1 cellular context compared by ENCODE assay signal in the genomic region with DNA sequence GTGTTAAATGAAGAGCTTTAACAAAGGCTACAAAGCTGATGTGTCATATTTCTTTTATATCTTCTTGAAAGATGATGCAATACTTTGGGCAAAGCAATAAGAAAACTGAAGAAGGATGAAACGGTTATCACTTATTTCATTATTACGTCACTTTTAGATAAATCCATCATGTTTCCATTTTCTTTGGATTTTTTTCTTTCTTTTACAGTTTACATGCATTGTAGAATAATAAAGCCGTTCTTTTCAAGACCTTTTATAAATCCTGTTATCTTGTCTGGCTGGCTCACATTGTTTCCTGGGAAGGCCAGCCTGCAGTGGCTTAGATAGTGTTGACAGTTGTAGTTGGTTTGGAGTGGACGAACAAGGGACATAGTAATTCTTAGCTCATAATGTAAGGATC.
TF ChIP-seq lines count a peak whose summit lies in the region.

No MANE protein-coding gene starts in this region.

TF ChIP-seq in K562, 482 proteins besides CTCF, POLR2A, EP300 and RAD21 (continued from another document and continues in another):
- TF ChIP-seq, protein P1, sequence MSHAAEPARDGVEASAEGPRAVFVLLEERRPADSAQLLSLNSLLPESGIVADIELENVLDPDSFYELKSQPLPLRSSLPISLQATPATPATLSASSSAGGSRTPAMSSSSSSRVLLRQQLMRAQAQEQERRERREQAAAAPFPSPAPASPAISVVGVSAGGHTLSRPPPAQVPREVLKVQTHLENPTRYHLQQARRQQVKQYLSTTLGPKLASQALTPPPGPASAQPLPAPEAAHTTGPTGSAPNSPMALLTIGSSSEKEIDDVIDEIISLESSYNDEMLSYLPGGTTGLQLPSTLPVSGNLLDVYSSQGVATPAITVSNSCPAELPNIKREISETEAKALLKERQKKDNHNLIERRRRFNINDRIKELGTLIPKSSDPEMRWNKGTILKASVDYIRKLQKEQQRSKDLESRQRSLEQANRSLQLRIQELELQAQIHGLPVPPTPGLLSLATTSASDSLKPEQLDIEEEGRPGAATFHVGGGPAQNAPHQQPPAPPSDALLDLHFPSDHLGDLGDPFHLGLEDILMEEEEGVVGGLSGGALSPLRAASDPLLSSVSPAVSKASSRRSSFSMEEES (CRISPR knock-in tag; IDR thresholded peaks at IDR 0.05) = no peak
- TF ChIP-seq MEF2D (tag; conservative IDR thresholded peaks at IDR 0.05; ENCODE audit: low read depth) = no peak
- no peak for TF ChIP-seq RERE (CRISPR knock-in tag; IDR thresholded peaks at IDR 0.05; ENCODE audit: borderline replicate concordance)
- TF ChIP-seq NFIC (IDR thresholded peaks at IDR 0.05) = 0 out of 2 replicates have a peak, but pooled peaks have one; percentile 41
- TF ChIP-seq ZSCAN32 (CRISPR knock-in tag; IDR thresholded peaks at IDR 0.05) = peak; percentile 96
- TF ChIP-seq CXXC5 (CRISPR knock-in tag; IDR thresholded peaks at IDR 0.05) = no peak
- TF ChIP-seq CC2D1A (IDR thresholded peaks at IDR 0.05) = no peak
- TF ChIP-seq, protein P2, sequence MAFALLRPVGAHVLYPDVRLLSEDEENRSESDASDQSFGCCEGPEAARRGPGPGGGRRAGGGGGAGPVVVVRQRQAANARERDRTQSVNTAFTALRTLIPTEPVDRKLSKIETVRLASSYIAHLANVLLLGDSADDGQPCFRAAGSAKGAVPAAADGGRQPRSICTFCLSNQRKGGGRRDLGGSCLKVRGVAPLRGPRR (CRISPR knock-in tag; IDR thresholded peaks at IDR 0.05) = no peak
- no peak for TF ChIP-seq ZFP30 (CRISPR knock-in tag; IDR thresholded peaks at IDR 0.05; ENCODE audit: borderline replicate concordance)
- no peak for TF ChIP-seq MCM5 (IDR thresholded peaks at IDR 0.05; ENCODE audit: low read depth)
- TF ChIP-seq PRDM10 (IDR thresholded peaks at IDR 0.05; ENCODE audit: partially characterized antibody) = no peak
- no peak for TF ChIP-seq EZH2 (IDR thresholded peaks at IDR 0.05; ENCODE audit: borderline replicate concordance, low read depth, low read length)
- TF ChIP-seq ZBED1 (IDR thresholded peaks at IDR 0.05) = no peak
- TF ChIP-seq ZNF707 (CRISPR knock-in tag; conservative IDR thresholded peaks at IDR 0.05) = no peak
- TF ChIP-seq BMI1 (IDR thresholded peaks at IDR 0.05; ENCODE audit: low read length) = no peak
- no peak for TF ChIP-seq ZNF134 (CRISPR knock-in tag; conservative IDR thresholded peaks at IDR 0.05)
- TF ChIP-seq, protein P3, sequence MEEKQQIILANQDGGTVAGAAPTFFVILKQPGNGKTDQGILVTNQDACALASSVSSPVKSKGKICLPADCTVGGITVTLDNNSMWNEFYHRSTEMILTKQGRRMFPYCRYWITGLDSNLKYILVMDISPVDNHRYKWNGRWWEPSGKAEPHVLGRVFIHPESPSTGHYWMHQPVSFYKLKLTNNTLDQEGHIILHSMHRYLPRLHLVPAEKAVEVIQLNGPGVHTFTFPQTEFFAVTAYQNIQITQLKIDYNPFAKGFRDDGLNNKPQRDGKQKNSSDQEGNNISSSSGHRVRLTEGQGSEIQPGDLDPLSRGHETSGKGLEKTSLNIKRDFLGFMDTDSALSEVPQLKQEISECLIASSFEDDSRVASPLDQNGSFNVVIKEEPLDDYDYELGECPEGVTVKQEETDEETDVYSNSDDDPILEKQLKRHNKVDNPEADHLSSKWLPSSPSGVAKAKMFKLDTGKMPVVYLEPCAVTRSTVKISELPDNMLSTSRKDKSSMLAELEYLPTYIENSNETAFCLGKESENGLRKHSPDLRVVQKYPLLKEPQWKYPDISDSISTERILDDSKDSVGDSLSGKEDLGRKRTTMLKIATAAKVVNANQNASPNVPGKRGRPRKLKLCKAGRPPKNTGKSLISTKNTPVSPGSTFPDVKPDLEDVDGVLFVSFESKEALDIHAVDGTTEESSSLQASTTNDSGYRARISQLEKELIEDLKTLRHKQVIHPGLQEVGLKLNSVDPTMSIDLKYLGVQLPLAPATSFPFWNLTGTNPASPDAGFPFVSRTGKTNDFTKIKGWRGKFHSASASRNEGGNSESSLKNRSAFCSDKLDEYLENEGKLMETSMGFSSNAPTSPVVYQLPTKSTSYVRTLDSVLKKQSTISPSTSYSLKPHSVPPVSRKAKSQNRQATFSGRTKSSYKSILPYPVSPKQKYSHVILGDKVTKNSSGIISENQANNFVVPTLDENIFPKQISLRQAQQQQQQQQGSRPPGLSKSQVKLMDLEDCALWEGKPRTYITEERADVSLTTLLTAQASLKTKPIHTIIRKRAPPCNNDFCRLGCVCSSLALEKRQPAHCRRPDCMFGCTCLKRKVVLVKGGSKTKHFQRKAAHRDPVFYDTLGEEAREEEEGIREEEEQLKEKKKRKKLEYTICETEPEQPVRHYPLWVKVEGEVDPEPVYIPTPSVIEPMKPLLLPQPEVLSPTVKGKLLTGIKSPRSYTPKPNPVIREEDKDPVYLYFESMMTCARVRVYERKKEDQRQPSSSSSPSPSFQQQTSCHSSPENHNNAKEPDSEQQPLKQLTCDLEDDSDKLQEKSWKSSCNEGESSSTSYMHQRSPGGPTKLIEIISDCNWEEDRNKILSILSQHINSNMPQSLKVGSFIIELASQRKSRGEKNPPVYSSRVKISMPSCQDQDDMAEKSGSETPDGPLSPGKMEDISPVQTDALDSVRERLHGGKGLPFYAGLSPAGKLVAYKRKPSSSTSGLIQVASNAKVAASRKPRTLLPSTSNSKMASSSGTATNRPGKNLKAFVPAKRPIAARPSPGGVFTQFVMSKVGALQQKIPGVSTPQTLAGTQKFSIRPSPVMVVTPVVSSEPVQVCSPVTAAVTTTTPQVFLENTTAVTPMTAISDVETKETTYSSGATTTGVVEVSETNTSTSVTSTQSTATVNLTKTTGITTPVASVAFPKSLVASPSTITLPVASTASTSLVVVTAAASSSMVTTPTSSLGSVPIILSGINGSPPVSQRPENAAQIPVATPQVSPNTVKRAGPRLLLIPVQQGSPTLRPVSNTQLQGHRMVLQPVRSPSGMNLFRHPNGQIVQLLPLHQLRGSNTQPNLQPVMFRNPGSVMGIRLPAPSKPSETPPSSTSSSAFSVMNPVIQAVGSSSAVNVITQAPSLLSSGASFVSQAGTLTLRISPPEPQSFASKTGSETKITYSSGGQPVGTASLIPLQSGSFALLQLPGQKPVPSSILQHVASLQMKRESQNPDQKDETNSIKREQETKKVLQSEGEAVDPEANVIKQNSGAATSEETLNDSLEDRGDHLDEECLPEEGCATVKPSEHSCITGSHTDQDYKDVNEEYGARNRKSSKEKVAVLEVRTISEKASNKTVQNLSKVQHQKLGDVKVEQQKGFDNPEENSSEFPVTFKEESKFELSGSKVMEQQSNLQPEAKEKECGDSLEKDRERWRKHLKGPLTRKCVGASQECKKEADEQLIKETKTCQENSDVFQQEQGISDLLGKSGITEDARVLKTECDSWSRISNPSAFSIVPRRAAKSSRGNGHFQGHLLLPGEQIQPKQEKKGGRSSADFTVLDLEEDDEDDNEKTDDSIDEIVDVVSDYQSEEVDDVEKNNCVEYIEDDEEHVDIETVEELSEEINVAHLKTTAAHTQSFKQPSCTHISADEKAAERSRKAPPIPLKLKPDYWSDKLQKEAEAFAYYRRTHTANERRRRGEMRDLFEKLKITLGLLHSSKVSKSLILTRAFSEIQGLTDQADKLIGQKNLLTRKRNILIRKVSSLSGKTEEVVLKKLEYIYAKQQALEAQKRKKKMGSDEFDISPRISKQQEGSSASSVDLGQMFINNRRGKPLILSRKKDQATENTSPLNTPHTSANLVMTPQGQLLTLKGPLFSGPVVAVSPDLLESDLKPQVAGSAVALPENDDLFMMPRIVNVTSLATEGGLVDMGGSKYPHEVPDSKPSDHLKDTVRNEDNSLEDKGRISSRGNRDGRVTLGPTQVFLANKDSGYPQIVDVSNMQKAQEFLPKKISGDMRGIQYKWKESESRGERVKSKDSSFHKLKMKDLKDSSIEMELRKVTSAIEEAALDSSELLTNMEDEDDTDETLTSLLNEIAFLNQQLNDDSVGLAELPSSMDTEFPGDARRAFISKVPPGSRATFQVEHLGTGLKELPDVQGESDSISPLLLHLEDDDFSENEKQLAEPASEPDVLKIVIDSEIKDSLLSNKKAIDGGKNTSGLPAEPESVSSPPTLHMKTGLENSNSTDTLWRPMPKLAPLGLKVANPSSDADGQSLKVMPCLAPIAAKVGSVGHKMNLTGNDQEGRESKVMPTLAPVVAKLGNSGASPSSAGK (IDR thresholded peaks at IDR 0.05) = no peak
- TF ChIP-seq SFPQ (IDR thresholded peaks at IDR 0.05; ENCODE audit: low read depth, low read length) = no peak
- TF ChIP-seq U2AF2 (optimal IDR thresholded peaks at IDR 0.05; ENCODE audit: low read depth, low read length) = no peak
- TF ChIP-seq CBX2 (IDR thresholded peaks at IDR 0.05; ENCODE audit: insufficient read depth, low read length, poor library complexity, severe bottlenecking) = no peak
- TF ChIP-seq THAP7 (CRISPR knock-in tag; IDR thresholded peaks at IDR 0.05) = no peak
- no peak for TF ChIP-seq SUPT5H (IDR thresholded peaks at IDR 0.05)
- TF ChIP-seq TCFL5 (CRISPR knock-in tag; conservative IDR thresholded peaks at IDR 0.05) = no peak
- no peak for TF ChIP-seq ZBTB1 (CRISPR knock-in tag; IDR thresholded peaks at IDR 0.05; ENCODE audit: borderline replicate concordance, low read depth)
- no peak for TF ChIP-seq SIN3B (IDR thresholded peaks at IDR 0.05; ENCODE audit: low read depth)
- no peak for TF ChIP-seq MAFG (tag; conservative IDR thresholded peaks at IDR 0.05)
